ENCODE assay signal across 8 cellular contexts in the genomic region with DNA sequence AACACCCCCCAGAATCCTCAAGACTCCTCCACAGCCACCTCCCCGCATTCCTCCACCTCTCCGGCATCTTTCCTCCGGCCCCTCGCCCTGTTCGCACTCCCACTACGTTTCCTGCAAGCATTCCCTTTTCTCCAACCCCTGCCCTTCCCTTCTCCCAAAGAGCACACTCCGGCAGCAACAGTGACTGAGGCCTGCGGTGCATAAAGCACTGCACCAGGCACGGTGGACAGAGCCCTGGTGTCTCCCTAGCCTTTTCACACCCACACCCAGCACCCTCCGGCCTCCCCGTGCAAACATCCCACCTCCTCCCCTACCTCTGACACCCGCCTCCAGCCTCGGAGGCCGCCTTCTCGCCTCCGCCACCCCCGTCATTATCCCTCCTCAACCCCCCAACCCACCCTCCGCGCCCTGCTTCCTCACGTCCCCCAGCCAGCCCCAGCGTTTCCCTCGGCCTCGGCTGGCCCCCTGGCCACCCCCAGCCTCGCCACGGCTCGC. TPM values are rescaled to one million over a fixed set of nuclear protein-coding genes. Genes with fewer than 3 reads are reported as not detected.
DNase-seq lines count a peak whose midpoint lies in the region; ATAC-seq and TF ChIP-seq lines count a peak whose summit lies in the region.

No MANE protein-coding gene starts in this region.

- H3K4me2 ChIP-seq in SU-DHL-6 (ENCODE audit: low read depth, low read length, poor library complexity, severe bottlenecking) = peak overlapping the region; percentile 72

- peak overlapping the region; percentile 82 for H3K9ac ChIP-seq in SU-DHL-6 (ENCODE audit: low read length)

- H3K9me3 ChIP-seq in SU-DHL-6 (ENCODE audit: insufficient read depth, low read length) (no peaks in the 10 kb centered on the region), iPS-18c (ENCODE audit: control insufficient read depth, insufficient read depth, low read length) (no peaks in the 10 kb centered on the region), gastrocnemius medialis (no peaks in the 10 kb centered on the region)

- H3K36me3 ChIP-seq in SU-DHL-6 (ENCODE audit: low read length) (no peaks in the 10 kb centered on the region; the same call in 1 of the 2 replicates), gastrocnemius medialis (no peaks in the 10 kb centered on the region)

- in situ Hi-C loops in gastrocnemius medialis (cut with MboI; ENCODE audit: low sequenced_read_pairs in 4 of 4) = no loop called here

- H3F3A ChIP-seq in SU-DHL-6 (ENCODE audit: insufficient read depth) = no peaks in the 10 kb centered on the region

- no peak overlapping the region for H2AFZ ChIP-seq in SU-DHL-6 (ENCODE audit: low read depth, low read length, severe bottlenecking)

- peaks cover 53% of the 10 kb centered on the region for H3K79me2 ChIP-seq in SU-DHL-6 (ENCODE audit: insufficient read depth, low read length)

- peaks cover 15% of the 10 kb centered on the region for H4K20me1 ChIP-seq in SU-DHL-6 (ENCODE audit: low read depth, low read length)

- ATAC-seq in GM18909 (IDR thresholded peaks at IDR 0.05; ENCODE audit: poor library complexity, unreplicated experiment) (peak; percentile 43), HG03521 (IDR thresholded peaks at IDR 0.05; ENCODE audit: unreplicated experiment) (peak; percentile 23), gastrocnemius medialis (peak; percentile 25 to 35)

- intact Hi-C loops in gastrocnemius medialis (cut with DNase I; ENCODE audit: low total_unique reads) = loop anchor here (2.0 to 10.0 kb wide), 4 partner anchors 18 to 350 kb away; partner anchors contain the start of gene HEG1

- H3K9me2 ChIP-seq in SU-DHL-6 (replicated peaks; ENCODE audit: insufficient read depth, low read length) = no peaks in the 10 kb centered on the region

- TF ChIP-seq POLR2A in gastrocnemius medialis (IDR thresholded peaks at IDR 0.05) = no peak

- peak overlapping the region; percentile 97 for H3K4me3 ChIP-seq in SU-DHL-6 (ENCODE audit: insufficient read depth, low read length, poor library complexity, severe bottlenecking)
- H3K4me3 ChIP-seq in iPS-18c (ENCODE audit: insufficient read depth, low read depth, low read length) = peak overlapping the region; percentile 100
- peak overlapping the region; percentile 69 to 88 (median 78) for H3K4me3 ChIP-seq in gastrocnemius medialis

- DNase-seq in AG08396 (ENCODE audit: low spot score) = peak; percentile 56
- peak; percentile 7 for DNase-seq in brain pericyte (ENCODE audit: low read depth, low spot score)
- peak in 1 of 2 donors; percentile 22 for DNase-seq in gastrocnemius medialis
- DNase-seq in T1000 (lab: John Stamatoyannopoulos, UW) = no peak

- peaks cover 13 to 21% of the 10 kb centered on the region in 2 donors for H3K4me1 ChIP-seq in gastrocnemius medialis

- TF ChIP-seq CTCF in SU-DHL-6 (IDR thresholded peaks at IDR 0.05; ENCODE audit: insufficient read depth, low read length, poor library complexity, severe bottlenecking) (no peak), gastrocnemius medialis (IDR thresholded peaks at IDR 0.05 in 4 of 5, conservative IDR thresholded peaks at IDR 0.05 in 1 of 5) (no peak)

- H3K27me3 ChIP-seq in SU-DHL-6 (ENCODE audit: low read length) (no peaks in the 10 kb centered on the region), gastrocnemius medialis (no peaks in the 10 kb centered on the region)

- H3K27ac ChIP-seq in SU-DHL-6 (ENCODE audit: low read depth, low read length) (peak overlapping the region; percentile 33), gastrocnemius medialis (peak overlapping the region; percentile 84 to 95 (median 92))

RNA-seq across cellular contexts. Expression of gene ZNF148, which starts 0.6 kb away (rescaled TPM):
- 10 to 100 TPM; 17.0 to 34.9 (median 20.0) TPM for total RNA-seq in gastrocnemius medialis
